In genomic region chr18:9696112-9696511, GRCh38 we compare ENCODE assay signal across 27 cellular contexts. TPM values are rescaled to one million over a fixed set of nuclear protein-coding genes. Genes with fewer than 3 reads are reported as not detected.
DNase-seq lines count a peak whose midpoint lies in the region; ATAC-seq and TF ChIP-seq lines count a peak whose summit lies in the region.
"Had no signal": no experiment of that assay in that cellular context is flagged by ENCODE, and none has a peak within 500 bp of the region (broad histone marks: within the 10 kb centered on the region; RNA-seq: fewer than 3 reads in every experiment).

No MANE protein-coding gene starts in this region.

- H3K9ac ChIP-seq in Loucy (ENCODE audit: low read depth, low read length, poor library complexity, severe bottlenecking), result no peak overlapping the region
- H3K9ac ChIP-seq in neuronal stem cell (ENCODE audit: low read depth, low read length, poor library complexity), result no peak overlapping the region
- H3K9ac ChIP-seq in trophoblast cell (ENCODE audit: low read length), result no peak overlapping the region

- H3K4me2 ChIP-seq in Loucy (ENCODE audit: low read depth, low read length, poor library complexity, severe bottlenecking) (no peak overlapping the region), neuronal stem cell (ENCODE audit: insufficient read depth, low read length, poor library complexity, severe bottlenecking) (no peak overlapping the region), trophoblast cell (ENCODE audit: low read length) (no peak overlapping the region)
- H3K4me2 ChIP-seq: hepatocyte had no signal

- DNase-seq in GF-D8 (lab: John Stamatoyannopoulos, UW) (peak; percentile 48), choroid plexus epithelial cell (ENCODE audit: low read depth) (peak; percentile 57), neuronal stem cell (ENCODE audit: low spot score) (no peak), nephron progenitor cell (no peak), trophoblast cell (no peak)
- DNase-seq: activated CD4-positive, alpha-beta T cell treated with anti-CD3 and anti-CD28 coated beads, Interleukin-2, amount 50 U/mL, for 4 hours; activated naive CD4-positive, alpha-beta T cell treated with anti-CD3 and anti-CD28 coated beads, Interleukin-2, amount 10 ng/mL, durations not matched to agents 7 days and 5 days; amygdala; C1 segment of cervical spinal cord; DMS79; endodermal cell; gastrocnemius medialis; Kasumi-1; NCI-H1105; NCI-H1930; NCI-H526 treated with DMSO at 0.1 percent for 48 hours; pancreas; SJCRH30; stimulated activated naive B cell treated with anti-CD40 and anti-IgM and Interleukin-4, amounts not matched to agents 10 μg/mL and 1 μg/mL and 100 μg/mL, for 72 hours; T-cell had no signal

- H3K14ac ChIP-seq in neuronal stem cell (ENCODE audit: low read length), result no peak overlapping the region
- no peak overlapping the region for H3K14ac ChIP-seq in trophoblast cell (ENCODE audit: low read length)

- WGBS in neuronal stem cell (ENCODE audit: extremely low coverage in 2 of 2, insufficient read length in 2 of 2, insufficient replicate concordance in 1 of 2), 2 donors, result no CpG with 5 or more reads among the region's 2 CpGs
- WGBS in trophoblast cell (ENCODE audit: extremely low coverage, insufficient coverage, insufficient read length), result no CpG with 5 or more reads among the region's 2 CpGs

- no peaks in the 10 kb centered on the region for H3K9me3 Mint-ChIP-seq in nephron progenitor cell
- H3K9me3 Mint-ChIP-seq: activated naive CD4-positive, alpha-beta T cell treated with anti-CD3 and anti-CD28 coated beads, Interleukin-2, amount 10 ng/mL, durations not matched to agents 7 days and 5 days; endodermal cell; stimulated activated naive B cell treated with anti-CD40 and anti-IgM and Interleukin-4, amounts not matched to agents 10 μg/mL and 1 μg/mL and 100 μg/mL, for 72 hours; T-cell had no signal

- no peaks in the 10 kb centered on the region for H3K36me3 Mint-ChIP-seq in nephron progenitor cell (ENCODE audit: low read depth)
- H3K36me3 Mint-ChIP-seq: activated naive CD4-positive, alpha-beta T cell treated with anti-CD3 and anti-CD28 coated beads, Interleukin-2, amount 10 ng/mL, durations not matched to agents 7 days and 5 days; stimulated activated naive B cell treated with anti-CD40 and anti-IgM and Interleukin-4, amounts not matched to agents 10 μg/mL and 1 μg/mL and 100 μg/mL, for 72 hours; T-cell had no signal

- no peaks in the 10 kb centered on the region for H3F3A ChIP-seq in Loucy (ENCODE audit: low read depth)

- 0 out of 2 replicates have a peak overlapping the region, but pooled peaks have one; percentile 6 for H2AFZ ChIP-seq in Loucy (ENCODE audit: low read length)
- peak overlapping the region; percentile 59 for H2AFZ ChIP-seq in neuronal stem cell (ENCODE audit: low read length)
- no peak overlapping the region for H2AFZ ChIP-seq in trophoblast cell (ENCODE audit: insufficient read depth, low read length, poor library complexity)
- H2AFZ ChIP-seq: hepatocyte had no signal

- H3K27me3 Mint-ChIP-seq in nephron progenitor cell (ENCODE audit: low read depth, poor library complexity), result peaks cover 9% of the 10 kb centered on the region

- H3K23ac ChIP-seq in neuronal stem cell (ENCODE audit: low read depth, low read length, poor library complexity) (no peak overlapping the region), trophoblast cell (ENCODE audit: low read length) (no peak overlapping the region)

- H3K9me3 ChIP-seq in Loucy (ENCODE audit: insufficient read depth, low read depth, low read length) (no peaks in the 10 kb centered on the region), neuronal stem cell (replicated peaks in 1 of 2; ENCODE audit: control insufficient read depth in 2 of 2, insufficient read depth in 1 of 2, low read depth in 1 of 2, low read length in 2 of 2) (no peaks in the 10 kb centered on the region), trophoblast cell (ENCODE audit: insufficient read depth, low read depth, low read length) (no peaks in the 10 kb centered on the region)
- H3K9me3 ChIP-seq: gastrocnemius medialis, pancreas, right lobe of liver, SJCRH30, suprapubic skin had no signal

- H2BK120ac ChIP-seq in neuronal stem cell (ENCODE audit: low read depth, low read length) (no peak overlapping the region), trophoblast cell (ENCODE audit: insufficient read depth, low read length, poor library complexity) (no peak overlapping the region)

- H3K4ac ChIP-seq in neuronal stem cell (ENCODE audit: low read length) (no peak overlapping the region), trophoblast cell (ENCODE audit: low read depth, low read length) (no peak overlapping the region)

- H3K27me3 ChIP-seq in Loucy (ENCODE audit: insufficient read depth, low read length, poor library complexity, severe bottlenecking), result no peaks in the 10 kb centered on the region
- H3K27me3 ChIP-seq in neuronal stem cell (ENCODE audit: control insufficient read depth in 3 of 3, insufficient read depth in 3 of 3, low read depth in 1 of 3, low read length in 3 of 3), result no peaks in the 10 kb centered on the region
- H3K27me3 ChIP-seq in trophoblast cell (ENCODE audit: insufficient read depth, low read length), result no peaks in the 10 kb centered on the region
- H3K27me3 ChIP-seq: cardiac muscle cell, gastrocnemius medialis, hepatocyte, pancreas, right lobe of liver, SJCRH30, suprapubic skin had no signal

- H2BK15ac ChIP-seq in neuronal stem cell (ENCODE audit: low read length), result no peak overlapping the region

- H4K91ac ChIP-seq in neuronal stem cell (ENCODE audit: low read depth, low read length, poor library complexity), result no peak overlapping the region
- no peak overlapping the region for H4K91ac ChIP-seq in trophoblast cell (ENCODE audit: low read depth, low read length)

- H2AK5ac ChIP-seq in neuronal stem cell (ENCODE audit: low read depth, low read length) (no peak overlapping the region), trophoblast cell (ENCODE audit: low read length) (no peak overlapping the region)

- no peaks in the 10 kb centered on the region for H3K4me1 ChIP-seq in Loucy (ENCODE audit: insufficient read depth, low read length, poor library complexity, severe bottlenecking)
- H3K4me1 ChIP-seq in neuronal stem cell (ENCODE audit: control insufficient read depth in 2 of 2, insufficient read depth in 1 of 2, low read depth in 1 of 2, low read length in 2 of 2), result peaks cover 2% of the 10 kb centered on the region in 2 donors
- H3K4me1 ChIP-seq in trophoblast cell (ENCODE audit: control insufficient read depth in 1 of 2, insufficient read depth in 2 of 2, low read length in 2 of 2), result peaks cover 3 to 4% of the 10 kb centered on the region in 2 experiments
- H3K4me1 ChIP-seq: gastrocnemius medialis, pancreas, right lobe of liver, SJCRH30 had no signal

- no peaks in the 10 kb centered on the region for H3K79me2 ChIP-seq in Loucy (ENCODE audit: insufficient read depth, low read length)
- H3K79me2 ChIP-seq in trophoblast cell (ENCODE audit: control insufficient read depth, insufficient read depth, low read length, poor library complexity), result no peaks in the 10 kb centered on the region
- H3K79me2 ChIP-seq: hepatocyte had no signal

- no peak for TF ChIP-seq CTCF in Loucy (conservative IDR thresholded peaks at IDR 0.05; ENCODE audit: low read length)
- no peak for TF ChIP-seq CTCF in choroid plexus epithelial cell (conservative IDR thresholded peaks at IDR 0.05; ENCODE audit: low read depth, low read length)
- TF ChIP-seq CTCF in nephron progenitor cell (IDR thresholded peaks at IDR 0.05), result no peak

- H3K18ac ChIP-seq in neuronal stem cell (ENCODE audit: low read length) (no peak overlapping the region), trophoblast cell (ENCODE audit: low read length) (no peak overlapping the region)

- ATAC-seq in GM18511 (IDR thresholded peaks at IDR 0.05; ENCODE audit: unreplicated experiment) (no peak), HG03469 (IDR thresholded peaks at IDR 0.05; ENCODE audit: unreplicated experiment) (no peak)
- ATAC-seq: gastrocnemius medialis; pancreas; stimulated activated naive B cell treated with anti-CD40 and anti-IgM and Interleukin-4, amounts not matched to agents 10 μg/mL and 1 μg/mL and 100 μg/mL, for 72 hours; T-cell had no signal

- no peak overlapping the region for H2BK5ac ChIP-seq in neuronal stem cell (ENCODE audit: low read length)
- no peak overlapping the region for H2BK5ac ChIP-seq in trophoblast cell (ENCODE audit: low read depth, low read length, poor library complexity)

- no peak overlapping the region for H4K12ac ChIP-seq in trophoblast cell (ENCODE audit: low read depth, low read length)

- H3K9me2 ChIP-seq in Loucy (replicated peaks; ENCODE audit: low read depth, low read length), result no peaks in the 10 kb centered on the region

- H3K4me3 ChIP-seq in Loucy (ENCODE audit: low read length, poor library complexity, severe bottlenecking) (no peak overlapping the region), choroid plexus epithelial cell (ENCODE audit: low read depth, low read length) (no peak overlapping the region), neuronal stem cell (ENCODE audit: low read length in 2 of 2) (no peak overlapping the region), trophoblast cell (ENCODE audit: low read depth, low read length) (no peak overlapping the region)
- H3K4me3 ChIP-seq: cardiac muscle cell, gastrocnemius medialis, hepatocyte, pancreas, right lobe of liver, SJCRH30, suprapubic skin had no signal

- H4K8ac ChIP-seq in neuronal stem cell (ENCODE audit: low read depth, low read length), result no peak overlapping the region
- no peak overlapping the region for H4K8ac ChIP-seq in trophoblast cell (ENCODE audit: low read depth, low read length)

- H3K79me1 ChIP-seq in neuronal stem cell (ENCODE audit: low read depth, low read length) (no peaks in the 10 kb centered on the region), trophoblast cell (ENCODE audit: low read length) (peaks cover 3% of the 10 kb centered on the region)

- H2BK12ac ChIP-seq in neuronal stem cell (ENCODE audit: low read length), result no peak overlapping the region
- H2BK12ac ChIP-seq in trophoblast cell (ENCODE audit: low read length), result no peak overlapping the region

- no peaks in the 10 kb centered on the region for H4K20me1 ChIP-seq in Loucy (ENCODE audit: insufficient read depth, low read length, poor library complexity, severe bottlenecking)

- H3K4me1 Mint-ChIP-seq in nephron progenitor cell, result peaks cover 5% of the 10 kb centered on the region
- H3K4me1 Mint-ChIP-seq: T-cell had no signal

- no peaks in the 10 kb centered on the region for H3K36me3 ChIP-seq in Loucy (ENCODE audit: insufficient read depth, low read length)
- no peaks in the 10 kb centered on the region for H3K36me3 ChIP-seq in neuronal stem cell (replicated peaks in 1 of 2; ENCODE audit: control insufficient read depth in 2 of 2, insufficient read depth in 2 of 2, low read length in 2 of 2)
- H3K36me3 ChIP-seq in trophoblast cell (ENCODE audit: control insufficient read depth in 1 of 2, insufficient read depth in 2 of 2, low read length in 2 of 2), result no peaks in the 10 kb centered on the region
- H3K36me3 ChIP-seq: cardiac muscle cell, gastrocnemius medialis, pancreas, right lobe of liver, SJCRH30, suprapubic skin had no signal

- no peak overlapping the region for H3K27ac Mint-ChIP-seq in nephron progenitor cell
- H3K27ac Mint-ChIP-seq: activated naive CD4-positive, alpha-beta T cell treated with anti-CD3 and anti-CD28 coated beads, Interleukin-2, amount 10 ng/mL, durations not matched to agents 7 days and 5 days; endodermal cell; stimulated activated naive B cell treated with anti-CD40 and anti-IgM and Interleukin-4, amounts not matched to agents 10 μg/mL and 1 μg/mL and 100 μg/mL, for 72 hours; T-cell had no signal

- H3K27ac ChIP-seq in neuronal stem cell (replicated peaks; ENCODE audit: low read length) (no peak overlapping the region), trophoblast cell (ENCODE audit: low read depth, low read length) (no peak overlapping the region)
- H3K27ac ChIP-seq: cardiac muscle cell, gastrocnemius medialis, hepatocyte, pancreas, right lobe of liver, SJCRH30, suprapubic skin had no signal

- no peak overlapping the region for H3K4me3 Mint-ChIP-seq in nephron progenitor cell
- H3K4me3 Mint-ChIP-seq: activated naive CD4-positive, alpha-beta T cell treated with anti-CD3 and anti-CD28 coated beads, Interleukin-2, amount 10 ng/mL, durations not matched to agents 7 days and 5 days; endodermal cell; stimulated activated naive B cell treated with anti-CD40 and anti-IgM and Interleukin-4, amounts not matched to agents 10 μg/mL and 1 μg/mL and 100 μg/mL, for 72 hours; T-cell had no signal

RNA-seq across cellular contexts. Expression of gene RAB31, which starts 12.0 kb away (rescaled TPM):
- 30.4 TPM for polyA plus RNA-seq in neuronal stem cell (2013, experiment 1 of 2)
- 34.5 TPM for polyA plus RNA-seq in neuronal stem cell (2013, experiment 2 of 2)
- 287 and 288 TPM in 2 replicates for polyA plus RNA-seq in trophoblast cell (2013)

Comparison
In these comparisons a context has a peak if more than half of its experiments do, and no peak if none do; other contexts are left out.
1. DNase-seq: peak in GF-D8 (single experiment) and choroid plexus epithelial cell (single experiment); none in neuronal stem cell (single experiment), nephron progenitor cell (single experiment) and trophoblast cell (0 of 2).